Comparison of ENCODE assay signal across 8 cellular contexts in genomic region chr16:74296465-74297295, GRCh38. TPM values are rescaled to one million over a fixed set of nuclear protein-coding genes. Genes with fewer than 3 reads are reported as not detected.
DNase-seq lines count a peak whose midpoint lies in the region; TF ChIP-seq lines count a peak whose summit lies in the region.

TSS of gene PSMD7 (plus strand) at chr16:74296814. CDS start at chr16:74296915, 101 bp downstream.

- TF ChIP-seq RAD21 in SK-N-SH (IDR thresholded peaks at IDR 0.05; ENCODE audit: low read length): no peak

- H3K36me3 Mint-ChIP-seq in HFFc6 (ENCODE audit: low read depth): peaks cover 14% of the 10 kb centered on the region

- no peak for TF ChIP-seq CTCF in GM06990 (IDR thresholded peaks at IDR 0.05; ENCODE audit: insufficient read depth, low read length, poor library complexity, severe bottlenecking)
- no peak for TF ChIP-seq CTCF in HFFc6 (IDR thresholded peaks at IDR 0.05)
- no peak for TF ChIP-seq CTCF in SK-N-SH (IDR thresholded peaks at IDR 0.05)

- peaks cover 3% of the 10 kb centered on the region for H3K9me3 Mint-ChIP-seq in HFFc6

- H2AFZ ChIP-seq in SK-N-SH (ENCODE audit: low read depth): peak within 1 kb of the TSS; percentile 95

- no peaks in the 10 kb centered on the region for H3K9me2 ChIP-seq in SK-N-SH

- peaks cover 6% of the 10 kb centered on the region for H3K36me3 ChIP-seq in GM06990 (ENCODE audit: control insufficient read depth, insufficient read depth, low read length)
- peaks cover 27 to 36% of the 10 kb centered on the region in 2 experiments for H3K36me3 ChIP-seq in SK-N-SH (replicated peaks in 1 of 2; ENCODE audit: control insufficient read depth in 1 of 2, insufficient read depth in 2 of 2, low read length in 1 of 2)

- H3K4me3 ChIP-seq in GM06990 (replicated peaks; ENCODE audit: low read depth, low read length) (peak within 1 kb of the TSS; percentile 99), SK-N-SH (ENCODE audit: low read depth in 2 of 2, low read length in 1 of 2) (peak within 1 kb of the TSS; percentile 83 to 87)

- H3K9me3 ChIP-seq in SK-N-SH: no peaks in the 10 kb centered on the region

- H3K4me3 Mint-ChIP-seq in HFFc6: peak within 1 kb of the TSS; percentile 91

- no peaks in the 10 kb centered on the region for H3F3A ChIP-seq in SK-N-SH (replicated peaks; ENCODE audit: insufficient read depth)

- peaks cover 6 to 12% of the 10 kb centered on the region in 2 experiments for H3K4me1 ChIP-seq in SK-N-SH (ENCODE audit: control insufficient read depth in 1 of 2, insufficient read depth in 2 of 2, low read depth in 1 of 2, low read length in 1 of 2)

- H3K27ac ChIP-seq in SK-N-SH (ENCODE audit: low read depth in 2 of 2, low read length in 1 of 2) (peak within 1 kb of the TSS; percentile 85 to 91), substantia nigra (ENCODE audit: low read depth, low read length, poor library complexity, severe bottlenecking) (peak within 1 kb of the TSS; percentile 89)

- H3K27me3 Mint-ChIP-seq in HFFc6 (ENCODE audit: insufficient read depth): peaks cover 4% of the 10 kb centered on the region

- no peak for TF ChIP-seq EP300 in SK-N-SH (IDR thresholded peaks at IDR 0.05; ENCODE audit: borderline replicate concordance in 1 of 2, low read depth in 1 of 2, low read length in 1 of 2)

- H4K20me1 ChIP-seq in SK-N-SH (ENCODE audit: insufficient read depth): peaks cover 28% of the 10 kb centered on the region

- POLR2A ChIA-PET in SK-N-SH (lab: Yijun Ruan, JAX): interaction anchor here (1.3 to 1.5 kb wide), 2 partner anchors 9 to 310 kb away, joined by 3 to 8 read pairs; partner anchors contain the start of gene GLG1

- H3K27me3 ChIP-seq in GM06990 (replicated peaks; ENCODE audit: control insufficient read depth, insufficient read depth, low read length): no peaks in the 10 kb centered on the region
- no peaks in the 10 kb centered on the region for H3K27me3 ChIP-seq in SK-N-SH (ENCODE audit: insufficient read depth)

- H3K79me2 ChIP-seq in SK-N-SH (ENCODE audit: insufficient read depth): peaks cover 49% of the 10 kb centered on the region

- H3K27ac Mint-ChIP-seq in HFFc6: peak within 1 kb of the TSS; percentile 99

- peak within 1 kb of the TSS; percentile 79 for H3K4me2 ChIP-seq in SK-N-SH

- H3K4me1 Mint-ChIP-seq in HFFc6 (ENCODE audit: low read depth): peaks cover 31% of the 10 kb centered on the region

- DNase-seq in GM06990 (ENCODE audit: extremely low read depth, insufficient read length) (peak; percentile 92), HFFc6 (peak; percentile 86), NAMALWA (ENCODE audit: low spot score) (peak; percentile 95), SK-N-SH (peak; percentile 92), germinal center (ENCODE audit: low spot score) (peak; percentile 89), non-pigmented ciliary epithelial cell (ENCODE audit: low read depth) (peak; percentile 34), substantia nigra (lab: John Stamatoyannopoulos, UW) (peak; percentile 39 to 94 (median 86))
- peak; percentile 90 for DNase-seq in activated naive CD4-positive, alpha-beta T cell treated with anti-CD3 and anti-CD28 coated beads, Interleukin-2, amount 50 U/mL, for 16 hours

- H3K9ac ChIP-seq in SK-N-SH: peak within 1 kb of the TSS; percentile 98

- CTCF ChIA-PET in SK-N-SH (lab: Yijun Ruan, JAX): interaction anchor here (0.5 to 2.4 kb wide), 5 partner anchors 10 to 257 kb away, joined by 3 to 14 read pairs (median 3); no protein-coding TSS in a partner anchor

- 2% methylated on average over 24 of the region's 71 CpGs for WGBS in SK-N-SH (ENCODE audit: low lambda C conversion rate)

TF ChIP-seq in SK-N-SH, 30 proteins besides CTCF, POLR2A, EP300 and RAD21 (continues in another document):
- no peak for TF ChIP-seq FOXM1 (IDR thresholded peaks at IDR 0.05; ENCODE audit: low read depth)
- peak; percentile 70 for TF ChIP-seq MXI1 (IDR thresholded peaks at IDR 0.05; ENCODE audit: low read depth, low read length)
- TF ChIP-seq MAX (IDR thresholded peaks at IDR 0.05; ENCODE audit: low read depth): peak; percentile 96
- peak; percentile 64 for TF ChIP-seq YY1 (IDR thresholded peaks at IDR 0.05; ENCODE audit: low read depth)
- no peak for TF ChIP-seq IRF3 (IDR thresholded peaks at IDR 0.05; ENCODE audit: low read depth, low read length)
- TF ChIP-seq REST (IDR thresholded peaks at IDR 0.05; ENCODE audit: low read depth, low read length): peak; percentile 4; the same call in 1 of the 2 replicates
- 0 out of 2 replicates have a peak, but pooled peaks have one; percentile 15 for TF ChIP-seq FOSL2 (IDR thresholded peaks at IDR 0.05; ENCODE audit: borderline replicate concordance, low read depth)
- TF ChIP-seq NFIC (IDR thresholded peaks at IDR 0.05; ENCODE audit: borderline replicate concordance): peak; percentile 42; the same call in 1 of the 2 replicates
- peak; percentile 13; the same call in 1 of the 2 replicates for TF ChIP-seq SIN3A (IDR thresholded peaks at IDR 0.05; ENCODE audit: borderline replicate concordance, low read depth, low read length)
- TF ChIP-seq NRF1 (IDR thresholded peaks at IDR 0.05; ENCODE audit: low read depth, low read length): no peak
- TF ChIP-seq TAF1 (IDR thresholded peaks at IDR 0.05; ENCODE audit: borderline replicate concordance, low read depth, low read length): peak; percentile 75
- TF ChIP-seq CHD2 (IDR thresholded peaks at IDR 0.05; ENCODE audit: low read length, partially characterized antibody): peak; percentile 75
- peak; percentile 91 for TF ChIP-seq ZBTB33 (IDR thresholded peaks at IDR 0.05; ENCODE audit: borderline replicate concordance, low read depth)
- TF ChIP-seq RXRA (IDR thresholded peaks at IDR 0.05; ENCODE audit: borderline replicate concordance, low read depth): no peak
- TF ChIP-seq ELF1 (IDR thresholded peaks at IDR 0.05): peak; percentile 85
- TF ChIP-seq POLR2AphosphoS5 (IDR thresholded peaks at IDR 0.05; ENCODE audit: low read depth, low read length): peak; percentile 83
- TF ChIP-seq GABPA (IDR thresholded peaks at IDR 0.05; ENCODE audit: low read depth): peak; percentile 91

RNA-seq across cellular contexts. Expression of gene PSMD7, which starts in this region (rescaled TPM):
- total RNA-seq in HFFc6 (2021; fragmentation: NEBNext Ultra II Directional; extraction: Animal tissue kit (Norgen Biotek cat#: 25700)): 100 to 1,000 TPM in 4 of 6 experiments, 10 to 100 TPM in 2; 94.8 to 120 (median 103) TPM
- 133 and 142 TPM in 2 replicates for polyA plus RNA-seq in SK-N-SH (2012; rRNA removed)
- 174 and 222 TPM in 2 replicates for polyA plus RNA-seq in SK-N-SH (2012; cell fraction: cytosol; rRNA removed)
- 85.9 and 118 TPM in 2 replicates for polyA plus RNA-seq in SK-N-SH (2012; cell fraction: nucleus; rRNA removed)

Comparison
In these comparisons a context has a peak if more than half of its experiments do, and no peak if none do; other contexts are left out.
1. Peak in every context shown above with its lines: DNase-seq, H3K4me3 ChIP-seq and H3K27ac ChIP-seq.
2. DNase-seq: peak in every context shown above with its lines; median percentile 95 in NAMALWA; 92 in GM06990; 92 in SK-N-SH; 90 in activated naive CD4-positive, alpha-beta T cell treated with anti-CD3 and anti-CD28 coated beads, Interleukin-2, amount 50 U/mL, for 16 hours; 89 in germinal center; 86 in HFFc6; 86 in substantia nigra; 34 in non-pigmented ciliary epithelial cell.